ENCODE assay signal across 8 cellular contexts in genomic region chr20:56995635-56996075, GRCh38.
DNase-seq lines count a peak whose midpoint lies in the region; ATAC-seq and TF ChIP-seq lines count a peak whose summit lies in the region.

No MANE protein-coding gene starts in this region.

- peak; percentile 85 for TF ChIP-seq CTCF in C4-2B (conservative IDR thresholded peaks at IDR 0.05)
- TF ChIP-seq CTCF in VCaP (conservative IDR thresholded peaks at IDR 0.05): peak; percentile 85
- TF ChIP-seq CTCF in kidney epithelial cell (IDR thresholded peaks at IDR 0.05; ENCODE audit: insufficient read depth, low read length, poor library complexity, severe bottlenecking): peak; percentile 67

- DNase-seq in kidney epithelial cell (ENCODE audit: low read depth) (no peak), nucleus accumbens (lab: John Stamatoyannopoulos, UW) (no peak)

- no peak overlapping the region for H3K27ac ChIP-seq in C4-2B
- no peak overlapping the region for H3K27ac ChIP-seq in VCaP

- peak; percentile 53 for ATAC-seq in GM18502 (IDR thresholded peaks at IDR 0.05; ENCODE audit: poor library complexity, unreplicated experiment)
- ATAC-seq in HG02885 (IDR thresholded peaks at IDR 0.05; ENCODE audit: poor library complexity, unreplicated experiment): no peak
- ATAC-seq in HG02938 (IDR thresholded peaks at IDR 0.05; ENCODE audit: unreplicated experiment): no peak
- ATAC-seq in HG03521 (IDR thresholded peaks at IDR 0.05; ENCODE audit: unreplicated experiment): no peak

- H3K36me3 ChIP-seq in kidney epithelial cell (ENCODE audit: control insufficient read depth, insufficient read depth, low read length): no peaks in the 10 kb centered on the region

- peaks cover 2% of the 10 kb centered on the region for H3K27me3 ChIP-seq in kidney epithelial cell (ENCODE audit: control insufficient read depth, insufficient read depth, low read length)

- no peak overlapping the region for H3K4me3 ChIP-seq in kidney epithelial cell (ENCODE audit: low read depth, low read length)
